ENCODE assay signal across 17 cellular contexts in the genomic region with DNA sequence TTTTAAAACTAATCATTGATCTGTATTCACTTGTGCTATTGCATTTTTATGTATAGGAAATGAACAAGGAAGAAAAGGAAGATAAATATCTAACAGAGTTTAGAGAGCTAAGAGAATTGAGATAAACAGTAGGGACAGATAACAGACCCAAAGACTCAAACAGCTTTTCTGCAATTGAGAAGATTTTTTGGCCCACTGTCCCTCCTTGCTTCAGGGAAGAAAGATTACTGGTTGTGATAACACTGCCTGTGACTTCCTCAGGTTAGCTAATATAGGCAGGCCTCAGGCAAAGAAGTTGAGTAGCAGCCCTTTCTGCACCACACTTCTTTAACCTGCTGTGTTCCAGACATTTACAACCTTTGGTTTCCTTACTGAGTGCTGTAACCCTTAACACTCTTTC. TPM values are rescaled to one million over a fixed set of nuclear protein-coding genes. Genes with fewer than 3 reads are reported as not detected.
"Had no signal": no experiment of that assay in that cellular context is flagged by ENCODE, and none has a peak within 500 bp of the region (broad histone marks: within the 10 kb centered on the region; RNA-seq: fewer than 3 reads in every experiment).

No MANE protein-coding gene starts in this region.

- H3K27ac Mint-ChIP-seq: activated CD4-positive, alpha-beta memory T cell treated with anti-CD3 and anti-CD28 coated beads, Interleukin-2, amount 10 ng/mL, durations not matched to agents 7 days and 5 days; activated CD8-positive, alpha-beta memory T cell treated with anti-CD3 and anti-CD28 coated beads, Interleukin-2, amount 10 ng/mL, durations not matched to agents 7 days and 5 days; activated naive CD8-positive, alpha-beta T cell; endodermal cell; progenitor cell of endocrine pancreas; T-helper 2 cell treated with Interferon-gamma antibody and Interleukin-4, amounts not matched to agents 5 μg/mL and 100 μg/mL, for 36 hours had no signal

- H3K27me3 ChIP-seq: thyroid gland had no signal

- DNase-seq: activated CD4-positive, alpha-beta memory T cell treated with anti-CD3 and anti-CD28 coated beads, Interleukin-2, amount 10 ng/mL, durations not matched to agents 7 days and 5 days; activated CD4-positive, alpha-beta T cell treated with anti-CD3 and anti-CD28 coated beads for 48 hours; activated CD4-positive, CD25-positive, alpha-beta regulatory T cell; activated CD8-positive, alpha-beta memory T cell treated with anti-CD3 and anti-CD28 coated beads, Interleukin-2, amount 10 ng/mL, durations not matched to agents 7 days and 5 days; endodermal cell; kidney; occipital lobe; stimulated activated CD4-positive, alpha-beta T cell treated with anti-CD3 and anti-CD28 coated beads, Interleukin-12 subunit alpha, Interleukin-12 subunit beta, amount 100 ng/mL, for 4 hours; stimulated activated CD4-positive, alpha-beta T cell treated with anti-CD3 and anti-CD28 coated beads, Interleukin-2, amount 100 ng/mL, for 24 hours; stimulated activated naive CD4-positive, alpha-beta T cell treated with Interleukin-2 at 50 U/mL for 16 hours; thyroid gland had no signal

- H3K27ac ChIP-seq: epithelial cell of prostate, thyroid gland had no signal

- H3K4me3 ChIP-seq: thyroid gland had no signal

- H3K9me3 Mint-ChIP-seq: activated CD4-positive, alpha-beta memory T cell treated with anti-CD3 and anti-CD28 coated beads, Interleukin-2, amount 10 ng/mL, durations not matched to agents 7 days and 5 days; endodermal cell; T-helper 2 cell treated with Interferon-gamma antibody and Interleukin-4, amounts not matched to agents 5 μg/mL and 100 μg/mL, for 36 hours had no signal

- ATAC-seq: activated CD8-positive, alpha-beta memory T cell treated with anti-CD3 and anti-CD28 coated beads, Interleukin-2, amount 10 ng/mL, durations not matched to agents 7 days and 5 days; left lobe of liver had no signal

- H3K4me3 Mint-ChIP-seq: activated CD4-positive, alpha-beta memory T cell treated with anti-CD3 and anti-CD28 coated beads, Interleukin-2, amount 10 ng/mL, durations not matched to agents 7 days and 5 days; activated CD8-positive, alpha-beta memory T cell treated with anti-CD3 and anti-CD28 coated beads, Interleukin-2, amount 10 ng/mL, durations not matched to agents 7 days and 5 days; activated naive CD8-positive, alpha-beta T cell; endodermal cell; T-helper 2 cell treated with Interferon-gamma antibody and Interleukin-4, amounts not matched to agents 5 μg/mL and 100 μg/mL, for 36 hours had no signal

- H3K27me3 Mint-ChIP-seq: activated CD4-positive, alpha-beta memory T cell treated with anti-CD3 and anti-CD28 coated beads, Interleukin-2, amount 10 ng/mL, durations not matched to agents 7 days and 5 days; activated CD8-positive, alpha-beta memory T cell treated with anti-CD3 and anti-CD28 coated beads, Interleukin-2, amount 10 ng/mL, durations not matched to agents 7 days and 5 days; activated naive CD8-positive, alpha-beta T cell; progenitor cell of endocrine pancreas had no signal

RNA-seq across cellular contexts. Expression of gene CFAP91, which starts 22.9 kb away (rescaled TPM):
- total RNA-seq: activated CD4-positive, alpha-beta memory T cell treated with anti-CD3 and anti-CD28 coated beads, Interleukin-2, amount 10 ng/mL, durations not matched to agents 7 days and 5 days; lung microvascular endothelial cell had no signal
